In genomic region chr1:54004481-54005049, GRCh38 we compare ENCODE assay signal across 21 cellular contexts. TPM values are rescaled to one million over a fixed set of nuclear protein-coding genes. Genes with fewer than 3 reads are reported as not detected.
"Had no signal": no experiment of that assay in that cellular context is flagged by ENCODE, and none has a peak within 500 bp of the region (broad histone marks: within the 10 kb centered on the region; RNA-seq: fewer than 3 reads in every experiment).

No MANE protein-coding gene starts in this region.

- H3K9me3 ChIP-seq: MG63, SJCRH30 had no signal

- H3K27ac ChIP-seq: SJCRH30 had no signal

- DNase-seq: IMR-90, Karpas-422, KG1, MG63, NCI-H1092 treated with DMSO at 0.1 percent for 48 hours, NCI-H1436, NCI-H187, NCI-H2029, NCI-H2081 treated with DMSO at 0.1 percent for 48 hours, NCI-H2171, NCI-H226, NCI-H446, NCI-H510A, NCI-H524 treated with DMSO at 0.1 percent for 48 hours, NCI-H69, NCI-H774, RPMI8226, SHP77 treated with DMSO at 0.1 percent for 48 hours, SJCRH30 had no signal

- H3K27me3 ChIP-seq: MG63, SJCRH30 had no signal

- H3K36me3 ChIP-seq: MG63, SJCRH30 had no signal

- H3K4me1 ChIP-seq: SJCRH30 had no signal

- ATAC-seq: SK-N-SH treated with all-trans-retinoic acid at 6 μM for 48 hours had no signal

- H3K4me3 ChIP-seq: MG63, SJCRH30 had no signal

RNA-seq across cellular contexts. Expression of gene LDLRAD1, which starts 13.4 kb away (rescaled TPM):
- total RNA-seq: HT1080, IMR-90, SJCRH30 had no signal
- polyA plus RNA-seq: IMR-90 had no signal
